In genomic region chr15:57692709-57693108, GRCh38 we compare ENCODE assay signal across 22 cellular contexts. TPM values are rescaled to one million over a fixed set of nuclear protein-coding genes. Genes with fewer than 3 reads are reported as not detected.
DNase-seq lines count a peak whose midpoint lies in the region; ATAC-seq and TF ChIP-seq lines count a peak whose summit lies in the region.
"Had no signal": no experiment of that assay in that cellular context is flagged by ENCODE, and none has a peak within 500 bp of the region (broad histone marks: within the 10 kb centered on the region; RNA-seq: fewer than 3 reads in every experiment).

No MANE protein-coding gene starts in this region.

- H4K20me1 ChIP-seq in SK-N-SH (ENCODE audit: insufficient read depth) = no peaks in the 10 kb centered on the region

- DNase-seq in SK-N-SH = no peak
- DNase-seq in dermis blood vessel endothelial cell = peak; percentile 80
- no peak for DNase-seq in right atrium auricular region (ENCODE audit: low spot score)
- DNase-seq in thyroid gland = no peak
- no peak for DNase-seq in NCI-H1417 (lab: John Stamatoyannopoulos, UW)
- no peak for DNase-seq in stimulated activated effector memory CD8-positive, alpha-beta T cell treated with anti-CD3 and anti-CD28 coated beads, Interleukin-12 subunit alpha, Interleukin-12 subunit beta, amount 100 ng/mL, for 72 hours (ENCODE audit: low spot score in 2 of 2)
- no peak for DNase-seq in SKM-1 (lab: John Stamatoyannopoulos, UW; ENCODE audit: unreplicated experiment)
- DNase-seq: 8988T; activated CD4-positive, alpha-beta T cell treated with anti-CD3 and anti-CD28 coated beads, Interleukin-2, amount 50 U/mL, for 4 hours; activated T-cell treated with anti-CD3 and anti-CD28 coated beads, Interleukin-2, amount 50 U/mL, for 24 hours; CD4-positive, CD25-positive, alpha-beta regulatory T cell; cerebellar nuclear complex; NCI-H1048; NCI-H2107; ovary; PC-3; stimulated activated CD4-positive, alpha-beta T cell treated with anti-CD3 and anti-CD28 coated beads, Interleukin-12 subunit alpha, Interleukin-12 subunit beta, amount 100 ng/mL, for 4 hours; stimulated activated naive CD4-positive, alpha-beta T cell; upper lobe of right lung had no signal

- H3K9me3 Mint-ChIP-seq in stimulated activated effector memory CD8-positive, alpha-beta T cell treated with anti-CD3 and anti-CD28 coated beads, Interleukin-12 subunit alpha, Interleukin-12 subunit beta, amount 100 ng/mL, for 72 hours = no peaks in the 10 kb centered on the region
- H3K9me3 Mint-ChIP-seq: activated T-cell treated with anti-CD3 and anti-CD28 coated beads, Interleukin-2, amount 50 U/mL, for 24 hours had no signal

- no peaks in the 10 kb centered on the region for H3K4me1 Mint-ChIP-seq in stimulated activated effector memory CD8-positive, alpha-beta T cell treated with anti-CD3 and anti-CD28 coated beads, Interleukin-12 subunit alpha, Interleukin-12 subunit beta, amount 100 ng/mL, for 72 hours
- H3K4me1 Mint-ChIP-seq: CD4-positive, CD25-positive, alpha-beta regulatory T cell had no signal

- H3K9me3 ChIP-seq in SK-N-SH (no peaks in the 10 kb centered on the region), right atrium auricular region (no peaks in the 10 kb centered on the region), thyroid gland (no peaks in the 10 kb centered on the region)
- H3K9me3 ChIP-seq: ovary, upper lobe of right lung had no signal

- no peak overlapping the region for H3K27ac Mint-ChIP-seq in stimulated activated effector memory CD8-positive, alpha-beta T cell treated with anti-CD3 and anti-CD28 coated beads, Interleukin-12 subunit alpha, Interleukin-12 subunit beta, amount 100 ng/mL, for 72 hours
- H3K27ac Mint-ChIP-seq: activated naive CD8-positive, alpha-beta T cell; activated T-cell treated with anti-CD3 and anti-CD28 coated beads, Interleukin-2, amount 50 U/mL, for 24 hours; CD4-positive, CD25-positive, alpha-beta regulatory T cell had no signal

- no peak overlapping the region for H3K4me2 ChIP-seq in SK-N-SH

- H3K36me3 Mint-ChIP-seq in stimulated activated effector memory CD8-positive, alpha-beta T cell treated with anti-CD3 and anti-CD28 coated beads, Interleukin-12 subunit alpha, Interleukin-12 subunit beta, amount 100 ng/mL, for 72 hours = no peaks in the 10 kb centered on the region
- H3K36me3 Mint-ChIP-seq: activated naive CD8-positive, alpha-beta T cell had no signal

- CTCF ChIA-PET in SK-N-SH (lab: Yijun Ruan, JAX) = interaction anchor here (1.2 to 2.2 kb wide), 3 partner anchors 131 to 378 kb away, joined by 3 to 5 read pairs (median 3); no protein-coding TSS in a partner anchor

- H3K9ac ChIP-seq in SK-N-SH = no peak overlapping the region

- TF ChIP-seq POLR2A in thyroid gland (IDR thresholded peaks at IDR 0.05) = no peak

- POLR2A ChIA-PET in SK-N-SH (lab: Yijun Ruan, JAX) = no interaction called here

- H3K36me3 ChIP-seq in SK-N-SH (replicated peaks in 1 of 2; ENCODE audit: control insufficient read depth in 1 of 2, insufficient read depth in 2 of 2, low read length in 1 of 2) (no peaks in the 10 kb centered on the region), right atrium auricular region (peaks cover 24% of the 10 kb centered on the region), thyroid gland (no peaks in the 10 kb centered on the region)
- H3K36me3 ChIP-seq: ovary, upper lobe of right lung had no signal

- no peak overlapping the region for H2AFZ ChIP-seq in SK-N-SH (ENCODE audit: low read depth)

- no peak overlapping the region for H3K4me3 Mint-ChIP-seq in stimulated activated effector memory CD8-positive, alpha-beta T cell treated with anti-CD3 and anti-CD28 coated beads, Interleukin-12 subunit alpha, Interleukin-12 subunit beta, amount 100 ng/mL, for 72 hours
- H3K4me3 Mint-ChIP-seq: activated naive CD8-positive, alpha-beta T cell; activated T-cell treated with anti-CD3 and anti-CD28 coated beads, Interleukin-2, amount 50 U/mL, for 24 hours; CD4-positive, CD25-positive, alpha-beta regulatory T cell had no signal

- H3K27me3 ChIP-seq in SK-N-SH (ENCODE audit: insufficient read depth) (no peaks in the 10 kb centered on the region), right atrium auricular region (no peaks in the 10 kb centered on the region), thyroid gland (no peaks in the 10 kb centered on the region)
- H3K27me3 ChIP-seq: ovary, upper lobe of right lung had no signal

- H3K27ac ChIP-seq in SK-N-SH (ENCODE audit: low read depth in 2 of 2, low read length in 1 of 2) (peak overlapping the region in 1 of 2 experiments; percentile 39; a peak in 1 of 4 replicates), right atrium auricular region (peak overlapping the region; percentile 24 to 58), thyroid gland (peak overlapping the region; percentile 41 to 53 (median 53))
- H3K27ac ChIP-seq: epithelial cell of prostate, upper lobe of right lung had no signal

- no peaks in the 10 kb centered on the region for H3K79me2 ChIP-seq in SK-N-SH (ENCODE audit: insufficient read depth)

- WGBS in SK-N-SH (ENCODE audit: low lambda C conversion rate) = 60% methylated on average over 1 of the region's 1 CpG
- WGBS in thyroid gland, 2 donors = 31 to 35% methylated on average over 1 of the region's 1 CpG

- TF ChIP-seq EP300 in SK-N-SH (IDR thresholded peaks at IDR 0.05; ENCODE audit: borderline replicate concordance in 1 of 2, low read depth in 1 of 2, low read length in 1 of 2) = no peak

- H3K9me2 ChIP-seq in SK-N-SH = no peaks in the 10 kb centered on the region

- TF ChIP-seq CTCF in SK-N-SH (IDR thresholded peaks at IDR 0.05) (no peak), right atrium auricular region (IDR thresholded peaks at IDR 0.05) (no peak), thyroid gland (IDR thresholded peaks at IDR 0.05) (no peak)

- H3K4me1 ChIP-seq in SK-N-SH (ENCODE audit: control insufficient read depth in 1 of 2, insufficient read depth in 2 of 2, low read depth in 1 of 2, low read length in 1 of 2) = peaks cover 5 to 21% of the 10 kb centered on the region in 2 experiments
- peaks cover 0 to 37% of the 10 kb centered on the region in 2 donors for H3K4me1 ChIP-seq in right atrium auricular region
- H3K4me1 ChIP-seq in thyroid gland = peaks cover 16 to 21% of the 10 kb centered on the region in 2 donors
- H3K4me1 ChIP-seq: upper lobe of right lung had no signal

- TF ChIP-seq RAD21 in SK-N-SH (IDR thresholded peaks at IDR 0.05; ENCODE audit: low read length) = no peak

- H3F3A ChIP-seq in SK-N-SH (replicated peaks; ENCODE audit: insufficient read depth) = peaks cover 6% of the 10 kb centered on the region

- ATAC-seq in SK-N-SH treated with all-trans-retinoic acid at 6 μM for 48 hours = no peak
- ATAC-seq in stimulated activated effector memory CD8-positive, alpha-beta T cell treated with anti-CD3 and anti-CD28 coated beads, Interleukin-12 subunit alpha, Interleukin-12 subunit beta, amount 100 ng/mL, for 72 hours = no peak
- ATAC-seq: PC-3, upper lobe of right lung had no signal

- intact Hi-C loops in thyroid gland (cut with DNase I) = no loop called here

- H3K4me3 ChIP-seq in SK-N-SH (ENCODE audit: low read depth in 2 of 2, low read length in 1 of 2) (no peak overlapping the region; a peak in 1 of 4 replicates), right atrium auricular region (no peak overlapping the region), thyroid gland (replicated peaks in 1 of 3) (no peak overlapping the region)
- H3K4me3 ChIP-seq: ovary, upper lobe of right lung had no signal

TF ChIP-seq in SK-N-SH treated with all-trans-retinoic acid at 6 μM for 48 hours, 23 proteins besides CTCF, POLR2A, EP300 and RAD21 (continues in another document):
- no peak for TF ChIP-seq CREB5 (CRISPR knock-in tag; IDR thresholded peaks at IDR 0.05; ENCODE audit: low read depth)
- no peak for TF ChIP-seq ZNF70 (CRISPR knock-in tag; IDR thresholded peaks at IDR 0.05)
- no peak for TF ChIP-seq ZNF8 (CRISPR knock-in tag; IDR thresholded peaks at IDR 0.05)
- TF ChIP-seq ISL1 (CRISPR knock-in tag; IDR thresholded peaks at IDR 0.05) = 0 out of 2 replicates have a peak, but pooled peaks have one; percentile 11

TF ChIP-seq in SK-N-SH, 30 proteins besides CTCF, POLR2A, EP300 and RAD21 (continues in another document):
- no peak for TF ChIP-seq USF1 (IDR thresholded peaks at IDR 0.05; ENCODE audit: borderline replicate concordance, low read depth)
- TF ChIP-seq YY1 (IDR thresholded peaks at IDR 0.05; ENCODE audit: low read depth) = no peak
- TF ChIP-seq RXRA (IDR thresholded peaks at IDR 0.05; ENCODE audit: borderline replicate concordance, low read depth) = no peak
- no peak for TF ChIP-seq GATA2 (CRISPR knock-in tag; IDR thresholded peaks at IDR 0.05)
- TF ChIP-seq JUND (IDR thresholded peaks at IDR 0.05) = no peak
- no peak for TF ChIP-seq MAX (IDR thresholded peaks at IDR 0.05; ENCODE audit: low read depth)
- TF ChIP-seq FOXM1 (IDR thresholded peaks at IDR 0.05; ENCODE audit: low read depth) = no peak
- no peak for TF ChIP-seq NRF1 (IDR thresholded peaks at IDR 0.05; ENCODE audit: low read depth, low read length)
- TF ChIP-seq FOXJ3 (CRISPR knock-in tag; IDR thresholded peaks at IDR 0.05) = no peak
- TF ChIP-seq MEF2A (IDR thresholded peaks at IDR 0.05; ENCODE audit: borderline replicate concordance, low read depth) = no peak
- TF ChIP-seq EZH2phosphoT487 (IDR thresholded peaks at IDR 0.05; ENCODE audit: borderline replicate concordance, low read depth) = no peak
- TF ChIP-seq TCF12 (IDR thresholded peaks at IDR 0.05) = no peak

RNA-seq across cellular contexts. Expression of gene POLR2M, which starts 13.8 kb away (rescaled TPM):
- 105 and 160 TPM in 2 replicates for polyA plus RNA-seq in SK-N-SH (2012; rRNA removed)
- polyA plus RNA-seq in SK-N-SH (2012; cell fraction: cytosol; rRNA removed) = 105 and 127 TPM in 2 replicates
- 94.2 and 141 TPM in 2 replicates for polyA plus RNA-seq in SK-N-SH (2012; cell fraction: nucleus; rRNA removed)
- total RNA-seq in dermis blood vessel endothelial cell (178 and 224 TPM in 2 replicates), right atrium auricular region (10 to 100 TPM; 68.0 to 97.5 TPM), thyroid gland (100 to 1,000 TPM in 1 of 4 donors, 10 to 100 TPM in 3; 63.2 to 269 (median 70.6) TPM)
